1 cellular context compared by ENCODE assay signal in the genomic region with DNA sequence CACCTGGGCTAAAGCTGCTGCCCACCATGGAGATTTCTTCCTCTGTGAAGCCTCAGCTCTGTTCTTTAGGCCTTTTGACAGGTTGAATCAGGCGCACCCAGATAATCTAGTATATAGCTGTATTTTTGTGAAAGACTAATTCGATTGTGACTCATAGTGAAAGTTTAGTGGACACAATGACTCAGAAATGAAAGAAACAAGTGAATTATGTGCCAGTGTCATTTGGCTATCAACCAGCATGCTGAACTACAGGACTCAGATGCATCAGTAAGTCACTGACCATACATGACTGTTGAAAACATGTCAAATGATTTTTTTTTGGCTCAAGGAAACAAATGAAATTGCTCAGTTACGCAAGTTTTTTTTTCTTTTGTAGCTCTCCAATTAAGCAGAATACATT.
TF ChIP-seq lines count a peak whose summit lies in the region.

No MANE protein-coding gene starts in this region.

TF ChIP-seq in HepG2, 621 proteins besides CTCF, POLR2A, EP300 and RAD21 (continued from another document):
- TF ChIP-seq, protein P1, sequence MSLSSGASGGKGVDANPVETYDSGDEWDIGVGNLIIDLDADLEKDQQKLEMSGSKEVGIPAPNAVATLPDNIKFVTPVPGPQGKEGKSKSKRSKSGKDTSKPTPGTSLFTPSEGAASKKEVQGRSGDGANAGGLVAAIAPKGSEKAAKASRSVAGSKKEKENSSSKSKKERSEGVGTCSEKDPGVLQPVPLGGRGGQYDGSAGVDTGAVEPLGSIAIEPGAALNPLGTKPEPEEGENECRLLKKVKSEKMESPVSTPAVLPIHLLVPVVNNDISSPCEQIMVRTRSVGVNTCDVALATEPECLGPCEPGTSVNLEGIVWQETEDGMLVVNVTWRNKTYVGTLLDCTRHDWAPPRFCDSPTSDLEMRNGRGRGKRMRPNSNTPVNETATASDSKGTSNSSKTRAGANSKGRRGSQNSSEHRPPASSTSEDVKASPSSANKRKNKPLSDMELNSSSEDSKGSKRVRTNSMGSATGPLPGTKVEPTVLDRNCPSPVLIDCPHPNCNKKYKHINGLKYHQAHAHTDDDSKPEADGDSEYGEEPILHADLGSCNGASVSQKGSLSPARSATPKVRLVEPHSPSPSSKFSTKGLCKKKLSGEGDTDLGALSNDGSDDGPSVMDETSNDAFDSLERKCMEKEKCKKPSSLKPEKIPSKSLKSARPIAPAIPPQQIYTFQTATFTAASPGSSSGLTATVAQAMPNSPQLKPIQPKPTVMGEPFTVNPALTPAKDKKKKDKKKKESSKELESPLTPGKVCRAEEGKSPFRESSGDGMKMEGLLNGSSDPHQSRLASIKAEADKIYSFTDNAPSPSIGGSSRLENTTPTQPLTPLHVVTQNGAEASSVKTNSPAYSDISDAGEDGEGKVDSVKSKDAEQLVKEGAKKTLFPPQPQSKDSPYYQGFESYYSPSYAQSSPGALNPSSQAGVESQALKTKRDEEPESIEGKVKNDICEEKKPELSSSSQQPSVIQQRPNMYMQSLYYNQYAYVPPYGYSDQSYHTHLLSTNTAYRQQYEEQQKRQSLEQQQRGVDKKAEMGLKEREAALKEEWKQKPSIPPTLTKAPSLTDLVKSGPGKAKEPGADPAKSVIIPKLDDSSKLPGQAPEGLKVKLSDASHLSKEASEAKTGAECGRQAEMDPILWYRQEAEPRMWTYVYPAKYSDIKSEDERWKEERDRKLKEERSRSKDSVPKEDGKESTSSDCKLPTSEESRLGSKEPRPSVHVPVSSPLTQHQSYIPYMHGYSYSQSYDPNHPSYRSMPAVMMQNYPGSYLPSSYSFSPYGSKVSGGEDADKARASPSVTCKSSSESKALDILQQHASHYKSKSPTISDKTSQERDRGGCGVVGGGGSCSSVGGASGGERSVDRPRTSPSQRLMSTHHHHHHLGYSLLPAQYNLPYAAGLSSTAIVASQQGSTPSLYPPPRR (CRISPR knock-in tag; IDR thresholded peaks at IDR 0.05; ENCODE audit: borderline replicate concordance): no peak
- TF ChIP-seq ZFP1 (CRISPR knock-in tag; IDR thresholded peaks at IDR 0.05): no peak
